ENCODE assay signal across 19 cellular contexts in the genomic region with DNA sequence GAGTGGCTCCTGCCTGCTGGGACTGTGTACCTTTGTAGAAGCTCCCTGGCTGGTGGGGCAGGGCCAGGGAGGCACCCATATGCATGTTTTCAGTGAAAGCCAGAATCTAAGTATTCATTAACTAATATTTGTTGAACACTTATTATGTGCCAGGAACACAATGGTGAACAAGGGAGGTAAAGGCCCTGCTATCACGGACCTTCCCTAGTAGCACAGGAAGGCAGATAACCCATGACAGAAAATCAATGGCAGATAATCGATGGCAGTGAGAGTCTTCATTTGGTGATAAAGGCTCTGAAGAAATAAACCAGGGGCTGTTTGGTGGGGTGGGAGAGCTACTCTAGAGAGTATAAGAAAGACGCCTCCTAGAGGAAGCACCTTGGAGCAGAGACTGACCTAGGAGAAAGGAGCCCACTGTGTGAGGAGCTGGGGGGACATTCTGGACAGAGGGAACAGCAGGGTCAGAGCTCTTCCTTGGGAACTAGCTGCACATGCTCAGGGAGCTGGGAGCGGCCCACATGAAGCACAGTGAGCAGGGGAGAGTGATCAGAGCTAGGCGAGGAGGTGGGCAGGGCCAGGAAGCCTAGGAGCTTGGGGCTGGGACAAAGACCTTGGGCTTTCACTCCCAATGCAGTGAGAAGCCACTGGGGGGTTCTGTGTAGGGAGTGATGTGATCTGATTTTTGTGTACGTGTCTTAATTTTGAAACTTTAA.
DNase-seq lines count a peak whose midpoint lies in the region; ATAC-seq and TF ChIP-seq lines count a peak whose summit lies in the region.
"Had no signal": no experiment of that assay in that cellular context is flagged by ENCODE, and none has a peak within 500 bp of the region (broad histone marks: within the 10 kb centered on the region; RNA-seq: fewer than 3 reads in every experiment).

No MANE protein-coding gene starts in this region.

- no peak overlapping the region for H3K18ac ChIP-seq in neuronal stem cell (ENCODE audit: low read length)

- no peaks in the 10 kb centered on the region for H3K9me2 ChIP-seq in GM23338 (ENCODE audit: insufficient read depth)

- no peak overlapping the region for H3K9ac ChIP-seq in neuronal stem cell (ENCODE audit: low read depth, low read length, poor library complexity)

- H3K4me1 Mint-ChIP-seq in GM23338: peaks cover 41% of the 10 kb centered on the region
- H3K4me1 Mint-ChIP-seq in activated naive CD8-positive, alpha-beta T cell treated with anti-CD3 and anti-CD28 coated beads, Interleukin-2, amount 50 U/mL, for 24 hours: peaks cover 5% of the 10 kb centered on the region
- H3K4me1 Mint-ChIP-seq: B cell had no signal

- H3F3A ChIP-seq in GM23338 (replicated peaks; ENCODE audit: low read depth): no peaks in the 10 kb centered on the region

- no peak overlapping the region for H2AK5ac ChIP-seq in neuronal stem cell (ENCODE audit: low read depth, low read length)

- H3K79me1 ChIP-seq in neuronal stem cell (ENCODE audit: low read depth, low read length): no peaks in the 10 kb centered on the region

- intact Hi-C loops in gastrocnemius medialis (cut with DNase I; ENCODE audit: low total_unique reads): no loop called here

- H3K9me3 ChIP-seq in gastrocnemius medialis: no peaks in the 10 kb centered on the region
- no peaks in the 10 kb centered on the region for H3K9me3 ChIP-seq in neuronal stem cell (replicated peaks in 1 of 2; ENCODE audit: control insufficient read depth in 2 of 2, insufficient read depth in 1 of 2, low read depth in 1 of 2, low read length in 2 of 2)

- no peak overlapping the region for H3K14ac ChIP-seq in neuronal stem cell (ENCODE audit: low read length)

- H3K4ac ChIP-seq in neuronal stem cell (ENCODE audit: low read length): no peak overlapping the region

- no peak overlapping the region for H2AFZ ChIP-seq in GM23338
- H2AFZ ChIP-seq in neuronal stem cell (ENCODE audit: low read length): no peak overlapping the region
- H2AFZ ChIP-seq: PC-9 had no signal

- no peak overlapping the region for H3K23ac ChIP-seq in neuronal stem cell (ENCODE audit: low read depth, low read length, poor library complexity)

- H4K20me1 ChIP-seq in GM23338 (replicated peaks; ENCODE audit: insufficient read depth): no peaks in the 10 kb centered on the region

- no peak overlapping the region for H4K91ac ChIP-seq in neuronal stem cell (ENCODE audit: low read depth, low read length, poor library complexity)

- no peaks in the 10 kb centered on the region for H3K27me3 Mint-ChIP-seq in GM23338 (ENCODE audit: insufficient read depth, low read depth, poor library complexity)
- no peaks in the 10 kb centered on the region for H3K27me3 Mint-ChIP-seq in activated naive CD8-positive, alpha-beta T cell treated with anti-CD3 and anti-CD28 coated beads, Interleukin-2, amount 50 U/mL, for 24 hours
- H3K27me3 Mint-ChIP-seq: CD4-positive, alpha-beta T cell had no signal

- no peak overlapping the region for H2BK15ac ChIP-seq in neuronal stem cell (ENCODE audit: low read length)

- H3K4me2 ChIP-seq in GM23338 (no peak overlapping the region), neuronal stem cell (ENCODE audit: insufficient read depth, low read length, poor library complexity, severe bottlenecking) (no peak overlapping the region)
- H3K4me2 ChIP-seq: PC-9 had no signal

- no peak overlapping the region for H2BK5ac ChIP-seq in neuronal stem cell (ENCODE audit: low read length)

- no peaks in the 10 kb centered on the region for H3K79me2 ChIP-seq in GM23338 (replicated peaks; ENCODE audit: insufficient read depth)

- no peak overlapping the region for H2BK12ac ChIP-seq in neuronal stem cell (ENCODE audit: low read length)

- no peak overlapping the region for H3K27ac ChIP-seq in GM23338 (ENCODE audit: low read depth)
- H3K27ac ChIP-seq in gastrocnemius medialis: peak overlapping the region; percentile 69 to 86 (median 81)
- H3K27ac ChIP-seq in neuronal stem cell (replicated peaks; ENCODE audit: low read length): no peak overlapping the region
- H3K27ac ChIP-seq: PC-9, SK-N-MC had no signal

- in situ Hi-C loops in gastrocnemius medialis (cut with MboI; ENCODE audit: low sequenced_read_pairs in 4 of 4): no loop called here

- TF ChIP-seq POLR2A in gastrocnemius medialis (IDR thresholded peaks at IDR 0.05): no peak

- no peak overlapping the region for H3K4me3 ChIP-seq in GM23338
- H3K4me3 ChIP-seq in gastrocnemius medialis: no peak overlapping the region
- H3K4me3 ChIP-seq in neuronal stem cell (ENCODE audit: low read length in 2 of 2): no peak overlapping the region
- H3K4me3 ChIP-seq: PC-9, SK-N-MC had no signal

- TF ChIP-seq CTCF in GM23338 (conservative IDR thresholded peaks at IDR 0.05; ENCODE audit: low read depth in 2 of 2) (0 out of 4 replicates have a peak, but pooled peaks of 1 of the 2 experiments have one; percentile 11), gastrocnemius medialis (IDR thresholded peaks at IDR 0.05 in 4 of 5, conservative IDR thresholded peaks at IDR 0.05 in 1 of 5) (no peak)

- ATAC-seq in GM23338 (peak; percentile 21; the same call in 2 of the 3 replicates), gastrocnemius medialis (no peak)
- no peak for ATAC-seq in activated naive CD8-positive, alpha-beta T cell treated with anti-CD3 and anti-CD28 coated beads, Interleukin-2, amount 50 U/mL, for 24 hours

- H3K27me3 ChIP-seq in GM23338 (ENCODE audit: insufficient read depth) (no peaks in the 10 kb centered on the region), gastrocnemius medialis (no peaks in the 10 kb centered on the region), neuronal stem cell (ENCODE audit: control insufficient read depth in 3 of 3, insufficient read depth in 3 of 3, low read depth in 1 of 3, low read length in 3 of 3) (no peaks in the 10 kb centered on the region)

- no CpG with 5 or more reads among the region's 6 CpGs for WGBS in neuronal stem cell (ENCODE audit: extremely low coverage in 2 of 2, insufficient read length in 2 of 2, insufficient replicate concordance in 1 of 2), 2 donors

- no peak overlapping the region for H3K4me3 Mint-ChIP-seq in GM23338
- no peak overlapping the region for H3K4me3 Mint-ChIP-seq in activated naive CD8-positive, alpha-beta T cell treated with anti-CD3 and anti-CD28 coated beads, Interleukin-2, amount 50 U/mL, for 24 hours
- H3K4me3 Mint-ChIP-seq: B cell; CD4-positive, alpha-beta T cell; HFFc6 had no signal

- H3K27ac Mint-ChIP-seq in GM23338: peak overlapping the region; percentile 40; the same call in 1 of the 2 replicates
- no peak overlapping the region for H3K27ac Mint-ChIP-seq in activated naive CD8-positive, alpha-beta T cell treated with anti-CD3 and anti-CD28 coated beads, Interleukin-2, amount 50 U/mL, for 24 hours
- H3K27ac Mint-ChIP-seq: B cell; CD4-positive, alpha-beta T cell; HFFc6 had no signal

- no peaks in the 10 kb centered on the region for H3K36me3 Mint-ChIP-seq in GM23338 (ENCODE audit: low read depth)
- no peaks in the 10 kb centered on the region for H3K36me3 Mint-ChIP-seq in activated naive CD8-positive, alpha-beta T cell treated with anti-CD3 and anti-CD28 coated beads, Interleukin-2, amount 50 U/mL, for 24 hours (ENCODE audit: low read depth)

- H3K4me1 ChIP-seq in GM23338 (ENCODE audit: insufficient read depth) (peaks cover 25% of the 10 kb centered on the region), gastrocnemius medialis (peaks cover 0 to 23% of the 10 kb centered on the region in 2 donors), neuronal stem cell (ENCODE audit: control insufficient read depth in 2 of 2, insufficient read depth in 1 of 2, low read depth in 1 of 2, low read length in 2 of 2) (peaks cover 25 to 35% of the 10 kb centered on the region in 2 donors)

- DNase-seq in GM23338 (ENCODE audit: low spot score): no peak
- peak; percentile 59 for DNase-seq in NCI-H146 (lab: John Stamatoyannopoulos, UW)
- DNase-seq in islet precursor cell: peak; percentile 52
- DNase-seq in gastrocnemius medialis: no peak
- no peak for DNase-seq in NCI-H82 treated with DMSO at 0.1 percent for 48 hours (lab: John Stamatoyannopoulos, UW; ENCODE audit: unreplicated experiment)
- DNase-seq in neuronal stem cell (ENCODE audit: low spot score): no peak
- no peak for DNase-seq in activated naive CD8-positive, alpha-beta T cell treated with anti-CD3 and anti-CD28 coated beads, Interleukin-2, amount 50 U/mL, for 24 hours
- no peak for DNase-seq in SK-N-DZ (ENCODE audit: low spot score)
- DNase-seq: CD4-positive, alpha-beta T cell; EL; HFFc6; MM.1S; NCI-H1092 treated with DMSO at 0.1 percent for 48 hours; NCI-H187; NCI-H446; NCI-H774; PC-9 had no signal

- no peak overlapping the region for H2BK120ac ChIP-seq in neuronal stem cell (ENCODE audit: low read depth, low read length)

- H4K8ac ChIP-seq in neuronal stem cell (ENCODE audit: low read depth, low read length): no peak overlapping the region

- H3K9me3 Mint-ChIP-seq in GM23338: no peaks in the 10 kb centered on the region; the same call in 2 of the 3 replicates
- no peaks in the 10 kb centered on the region for H3K9me3 Mint-ChIP-seq in activated naive CD8-positive, alpha-beta T cell treated with anti-CD3 and anti-CD28 coated beads, Interleukin-2, amount 50 U/mL, for 24 hours
- H3K9me3 Mint-ChIP-seq: CD4-positive, alpha-beta T cell; HFFc6 had no signal

- H3K36me3 ChIP-seq in GM23338 (ENCODE audit: insufficient read depth) (no peaks in the 10 kb centered on the region), gastrocnemius medialis (no peaks in the 10 kb centered on the region), neuronal stem cell (replicated peaks in 1 of 2; ENCODE audit: control insufficient read depth in 2 of 2, insufficient read depth in 2 of 2, low read length in 2 of 2) (no peaks in the 10 kb centered on the region)

TF ChIP-seq in GM23338, 12 proteins besides CTCF, POLR2A, EP300 and RAD21 (continues in another document):
- no peak for TF ChIP-seq ZNF331 (CRISPR knock-in tag; IDR thresholded peaks at IDR 0.05; ENCODE audit: low read depth)

Comparison
In these comparisons a context has a peak if more than half of its experiments do, and no peak if none do; other contexts are left out.
1. DNase-seq: peak in NCI-H146 (single experiment) and islet precursor cell (single experiment); none in GM23338 (single experiment), gastrocnemius medialis (0 of 2), NCI-H82 treated with DMSO at 0.1 percent for 48 hours (single experiment), neuronal stem cell (single experiment), activated naive CD8-positive, alpha-beta T cell treated with anti-CD3 and anti-CD28 coated beads, Interleukin-2, amount 50 U/mL, for 24 hours (single experiment) and SK-N-DZ (single experiment).
2. H3K27ac ChIP-seq: peak in gastrocnemius medialis (4 of 4); none in GM23338 (single experiment) and neuronal stem cell (single experiment).